Comparison of ENCODE assay signal across 1 cellular context in genomic region chr11:38345286-38345685, GRCh38.
TF ChIP-seq lines count a peak whose summit lies in the region.

No MANE protein-coding gene starts in this region.

TF ChIP-seq in HepG2, 621 proteins besides CTCF, POLR2A, EP300 and RAD21:
- TF ChIP-seq ZNF20 (CRISPR knock-in tag; IDR thresholded peaks at IDR 0.05) = no peak
- no peak for TF ChIP-seq MNT (IDR thresholded peaks at IDR 0.05)
- TF ChIP-seq SATB2 (CRISPR knock-in tag; IDR thresholded peaks at IDR 0.05) = no peak
- no peak for TF ChIP-seq E2F5 (CRISPR knock-in tag; conservative IDR thresholded peaks at IDR 0.05)
- no peak for TF ChIP-seq ZNF652 (CRISPR knock-in tag; IDR thresholded peaks at IDR 0.05; ENCODE audit: borderline replicate concordance, low read depth)
- no peak for TF ChIP-seq ZNF12 (CRISPR knock-in tag; IDR thresholded peaks at IDR 0.05)
